1 cellular context compared by ENCODE assay signal in the genomic region with DNA sequence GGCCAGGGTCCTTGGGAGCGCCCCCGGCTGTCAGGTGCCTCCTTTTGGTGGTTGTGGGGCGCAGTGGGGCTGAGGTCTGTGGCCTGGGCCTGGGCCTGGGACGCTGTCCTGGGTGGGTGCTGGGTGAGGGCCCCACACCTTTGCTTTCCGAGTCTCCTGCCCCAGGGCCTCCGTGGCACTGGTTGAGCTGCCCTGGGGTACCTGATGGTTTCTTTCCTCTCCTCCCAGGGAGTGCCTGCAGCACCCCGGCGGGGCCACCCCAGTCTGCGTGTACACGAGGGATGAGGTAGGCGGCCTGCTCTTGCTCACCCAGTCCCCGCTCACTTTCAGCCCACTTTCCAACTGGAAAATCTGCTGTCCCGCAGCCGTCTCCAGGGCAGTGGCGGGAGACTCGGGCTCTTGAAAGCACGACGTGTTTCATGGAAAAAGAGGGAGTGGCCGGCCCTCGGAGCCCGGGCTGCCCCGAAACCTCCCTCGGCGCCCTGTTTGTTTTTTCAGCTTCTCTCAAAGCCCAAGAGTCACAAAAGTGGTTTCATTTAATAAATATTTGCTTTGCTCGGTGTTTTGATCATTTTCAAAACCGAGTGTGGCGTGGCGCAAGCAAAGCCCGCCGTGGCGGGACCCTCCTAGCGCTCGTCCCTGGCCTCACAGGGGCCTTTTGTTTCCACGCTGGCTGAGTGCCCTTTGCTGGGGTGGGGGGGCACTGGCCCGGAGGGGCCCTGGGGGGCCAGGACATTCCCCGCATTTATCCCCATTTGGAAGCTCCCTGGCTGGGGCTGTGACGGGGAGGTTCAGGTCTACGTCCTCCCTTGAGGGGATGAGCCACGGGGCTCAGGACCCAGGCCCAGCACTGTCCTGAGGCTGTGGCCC.
TF ChIP-seq lines count a peak whose summit lies in the region.

No MANE protein-coding gene starts in this region.

TF ChIP-seq in HepG2, 621 proteins besides CTCF, POLR2A, EP300 and RAD21 (continued from another document and continues in another):
- 0 out of 2 replicates have a peak, but pooled peaks have one; percentile 38 for TF ChIP-seq PAF1 (CRISPR knock-in tag; IDR thresholded peaks at IDR 0.05)
- peak; percentile 93 for TF ChIP-seq NCOA2 (CRISPR knock-in tag; IDR thresholded peaks at IDR 0.05)
- TF ChIP-seq RFX5 (IDR thresholded peaks at IDR 0.05; ENCODE audit: low read depth, low read length), result peak; percentile 13; the same call in 1 of the 2 replicates
- peak; percentile 56 for TF ChIP-seq TBX2 (CRISPR knock-in tag; IDR thresholded peaks at IDR 0.05; ENCODE audit: borderline replicate concordance)
- no peak for TF ChIP-seq ZNF674 (CRISPR knock-in tag; IDR thresholded peaks at IDR 0.05; ENCODE audit: low read depth)
- peak; percentile 60; the same call in 2 of the 3 replicates for TF ChIP-seq MXI1 (IDR thresholded peaks at IDR 0.05; ENCODE audit: borderline replicate concordance, low read depth, low read length)
- TF ChIP-seq CREM (IDR thresholded peaks at IDR 0.05), result peak; percentile 92
- no peak for TF ChIP-seq CREM (CRISPR knock-in tag; IDR thresholded peaks at IDR 0.05)
- TF ChIP-seq, protein P1, sequence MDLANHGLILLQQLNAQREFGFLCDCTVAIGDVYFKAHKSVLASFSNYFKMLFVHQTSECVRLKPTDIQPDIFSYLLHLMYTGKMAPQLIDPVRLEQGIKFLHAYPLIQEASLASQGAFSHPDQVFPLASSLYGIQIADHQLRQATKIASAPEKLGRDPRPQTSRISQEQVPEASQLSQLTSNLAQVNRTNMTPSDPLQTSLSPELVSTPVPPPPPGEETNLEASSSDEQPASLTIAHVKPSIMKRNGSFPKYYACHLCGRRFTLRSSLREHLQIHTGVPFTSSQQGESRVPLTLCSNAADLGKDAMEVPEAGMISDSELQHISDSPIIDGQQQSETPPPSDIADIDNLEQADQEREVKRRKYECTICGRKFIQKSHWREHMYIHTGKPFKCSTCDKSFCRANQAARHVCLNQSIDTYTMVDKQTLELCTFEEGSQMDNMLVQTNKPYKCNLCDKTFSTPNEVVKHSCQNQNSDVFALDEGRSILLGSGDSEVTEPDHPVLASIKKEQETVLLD (CRISPR knock-in tag; IDR thresholded peaks at IDR 0.05; ENCODE audit: low read depth), result no peak; the same call in 1 of the 2 replicates
- TF ChIP-seq HOXA9 (CRISPR knock-in tag; IDR thresholded peaks at IDR 0.05; ENCODE audit: borderline replicate concordance), result no peak
- TF ChIP-seq ZSCAN30 (CRISPR knock-in tag; IDR thresholded peaks at IDR 0.05), result peak; percentile 21; the same call in 1 of the 2 replicates
- TF ChIP-seq NKX3-1 (CRISPR knock-in tag; IDR thresholded peaks at IDR 0.05), result peak; percentile 43; the same call in 1 of the 2 replicates
- peak; percentile 70; the same call in 1 of the 2 replicates for TF ChIP-seq NFAT5 (CRISPR knock-in tag; IDR thresholded peaks at IDR 0.05)
- no peak; the same call in 1 of the 2 replicates for TF ChIP-seq ZNF660 (CRISPR knock-in tag; IDR thresholded peaks at IDR 0.05; ENCODE audit: borderline replicate concordance, low read depth)
- peak; percentile 6; the same call in 1 of the 2 replicates for TF ChIP-seq ZNF510 (CRISPR knock-in tag; IDR thresholded peaks at IDR 0.05; ENCODE audit: low read depth)
- TF ChIP-seq ZNF260 (CRISPR knock-in tag; IDR thresholded peaks at IDR 0.05; ENCODE audit: borderline replicate concordance, low read depth), result no peak
- peak; percentile 20 for TF ChIP-seq IKZF4 (CRISPR knock-in tag; IDR thresholded peaks at IDR 0.05; ENCODE audit: borderline replicate concordance, low read depth, not compliant biosample characterization)
- TF ChIP-seq CEBPB (IDR thresholded peaks at IDR 0.05; ENCODE audit: borderline replicate concordance, low read depth, low read length), result peak; percentile 83
- 0 out of 2 replicates have a peak, but pooled peaks have one; percentile 33 for TF ChIP-seq ZNF879 (CRISPR knock-in tag; IDR thresholded peaks at IDR 0.05)
- 0 out of 2 replicates have a peak, but pooled peaks have one; percentile 49 for TF ChIP-seq MTF1 (CRISPR knock-in tag; IDR thresholded peaks at IDR 0.05)
- peak; percentile 76 for TF ChIP-seq RARA (CRISPR knock-in tag; IDR thresholded peaks at IDR 0.05)
- TF ChIP-seq ZNF275 (CRISPR knock-in tag; IDR thresholded peaks at IDR 0.05; ENCODE audit: borderline replicate concordance), result no peak; the same call in 1 of the 2 replicates
- no peak for TF ChIP-seq NR2F2 (IDR thresholded peaks at IDR 0.05; ENCODE audit: borderline replicate concordance, low read depth)
- no peak for TF ChIP-seq ZBTB38 (CRISPR knock-in tag; IDR thresholded peaks at IDR 0.05)
- no peak for TF ChIP-seq ZNF570 (CRISPR knock-in tag; IDR thresholded peaks at IDR 0.05; ENCODE audit: borderline replicate concordance)
- peak; percentile 75; the same call in 1 of the 2 replicates for TF ChIP-seq MAZ (IDR thresholded peaks at IDR 0.05; ENCODE audit: borderline replicate concordance, low read depth, low read length)
- no peak; the same call in none of the 2 replicates for TF ChIP-seq MAZ (CRISPR knock-in tag; IDR thresholded peaks at IDR 0.05; ENCODE audit: low read depth)
- no peak for TF ChIP-seq ZNF589 (CRISPR knock-in tag; conservative IDR thresholded peaks at IDR 0.05)
- no peak for TF ChIP-seq HES4 (CRISPR knock-in tag; IDR thresholded peaks at IDR 0.05; ENCODE audit: borderline replicate concordance)
- TF ChIP-seq, protein P2, sequence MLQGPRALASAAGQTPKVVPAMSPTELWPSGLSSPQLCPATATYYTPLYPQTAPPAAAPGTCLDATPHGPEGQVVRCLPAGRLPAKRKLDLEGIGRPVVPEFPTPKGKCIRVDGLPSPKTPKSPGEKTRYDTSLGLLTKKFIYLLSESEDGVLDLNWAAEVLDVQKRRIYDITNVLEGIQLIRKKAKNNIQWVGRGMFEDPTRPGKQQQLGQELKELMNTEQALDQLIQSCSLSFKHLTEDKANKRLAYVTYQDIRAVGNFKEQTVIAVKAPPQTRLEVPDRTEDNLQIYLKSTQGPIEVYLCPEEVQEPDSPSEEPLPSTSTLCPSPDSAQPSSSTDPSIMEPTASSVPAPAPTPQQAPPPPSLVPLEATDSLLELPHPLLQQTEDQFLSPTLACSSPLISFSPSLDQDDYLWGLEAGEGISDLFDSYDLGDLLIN (CRISPR knock-in tag; IDR thresholded peaks at IDR 0.05; ENCODE audit: borderline replicate concordance), result peak; percentile 46; the same call in 1 of the 2 replicates
- TF ChIP-seq ZNF367 (CRISPR knock-in tag; IDR thresholded peaks at IDR 0.05; ENCODE audit: borderline replicate concordance), result peak; percentile 66; the same call in 1 of the 2 replicates
- TF ChIP-seq ZBTB7B (CRISPR knock-in tag; IDR thresholded peaks at IDR 0.05), result peak; percentile 98
- peak; percentile 74; the same call in 1 of the 2 replicates for TF ChIP-seq SKIL (CRISPR knock-in tag; IDR thresholded peaks at IDR 0.05; ENCODE audit: borderline replicate concordance)
- TF ChIP-seq ZNF720 (CRISPR knock-in tag; IDR thresholded peaks at IDR 0.05), result no peak
- TF ChIP-seq ZFP41 (CRISPR knock-in tag; IDR thresholded peaks at IDR 0.05; ENCODE audit: borderline replicate concordance), result no peak; the same call in 1 of the 2 replicates
- TF ChIP-seq CENPT (CRISPR knock-in tag; IDR thresholded peaks at IDR 0.05; ENCODE audit: low read depth), result no peak
- TF ChIP-seq SOX13 (IDR thresholded peaks at IDR 0.05), result peak; percentile 77
- peak in 1 of 2 experiments; percentile 91; a peak in 2 of 4 replicates for TF ChIP-seq SOX13 (CRISPR knock-in tag; conservative IDR thresholded peaks at IDR 0.05 in 1 of 2, IDR thresholded peaks at IDR 0.05 in 1 of 2)
- TF ChIP-seq, protein P3, sequence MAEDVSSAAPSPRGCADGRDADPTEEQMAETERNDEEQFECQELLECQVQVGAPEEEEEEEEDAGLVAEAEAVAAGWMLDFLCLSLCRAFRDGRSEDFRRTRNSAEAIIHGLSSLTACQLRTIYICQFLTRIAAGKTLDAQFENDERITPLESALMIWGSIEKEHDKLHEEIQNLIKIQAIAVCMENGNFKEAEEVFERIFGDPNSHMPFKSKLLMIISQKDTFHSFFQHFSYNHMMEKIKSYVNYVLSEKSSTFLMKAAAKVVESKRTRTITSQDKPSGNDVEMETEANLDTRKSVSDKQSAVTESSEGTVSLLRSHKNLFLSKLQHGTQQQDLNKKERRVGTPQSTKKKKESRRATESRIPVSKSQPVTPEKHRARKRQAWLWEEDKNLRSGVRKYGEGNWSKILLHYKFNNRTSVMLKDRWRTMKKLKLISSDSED (CRISPR knock-in tag; IDR thresholded peaks at IDR 0.05), result peak; percentile 83; the same call in 1 of the 2 replicates
- TF ChIP-seq, protein P4, sequence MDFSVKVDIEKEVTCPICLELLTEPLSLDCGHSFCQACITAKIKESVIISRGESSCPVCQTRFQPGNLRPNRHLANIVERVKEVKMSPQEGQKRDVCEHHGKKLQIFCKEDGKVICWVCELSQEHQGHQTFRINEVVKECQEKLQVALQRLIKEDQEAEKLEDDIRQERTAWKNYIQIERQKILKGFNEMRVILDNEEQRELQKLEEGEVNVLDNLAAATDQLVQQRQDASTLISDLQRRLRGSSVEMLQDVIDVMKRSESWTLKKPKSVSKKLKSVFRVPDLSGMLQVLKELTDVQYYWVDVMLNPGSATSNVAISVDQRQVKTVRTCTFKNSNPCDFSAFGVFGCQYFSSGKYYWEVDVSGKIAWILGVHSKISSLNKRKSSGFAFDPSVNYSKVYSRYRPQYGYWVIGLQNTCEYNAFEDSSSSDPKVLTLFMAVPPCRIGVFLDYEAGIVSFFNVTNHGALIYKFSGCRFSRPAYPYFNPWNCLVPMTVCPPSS (IDR thresholded peaks at IDR 0.05), result no peak
- TF ChIP-seq SALL1 (CRISPR knock-in tag; IDR thresholded peaks at IDR 0.05), result peak; percentile 83; the same call in 1 of the 2 replicates
- TF ChIP-seq ZMYM4 (CRISPR knock-in tag; IDR thresholded peaks at IDR 0.05), result no peak; the same call in 1 of the 2 replicates
- TF ChIP-seq BORCS8-MEF2B (CRISPR knock-in tag; IDR thresholded peaks at IDR 0.05), result 0 out of 2 replicates have a peak, but pooled peaks have one; percentile 40
- no peak for TF ChIP-seq SP1 (IDR thresholded peaks at IDR 0.05)
- TF ChIP-seq SP1 (CRISPR knock-in tag; IDR thresholded peaks at IDR 0.05), result peak; percentile 37; the same call in 1 of the 2 replicates
- TF ChIP-seq ZNF792 (CRISPR knock-in tag; IDR thresholded peaks at IDR 0.05), result peak; percentile 34; the same call in 1 of the 2 replicates
- TF ChIP-seq HOXA3 (CRISPR knock-in tag; IDR thresholded peaks at IDR 0.05), result peak; percentile 62
- TF ChIP-seq TEAD3 (CRISPR knock-in tag; optimal IDR thresholded peaks at IDR 0.05; ENCODE audit: borderline replicate concordance), result peak; percentile 77
